ENCODE assay signal across 1 cellular context in genomic region chr5:171401167-171401947, GRCh38.
A peak's percentile ranks its signal among the peaks of the same experiment; 100 is the strongest.
TF ChIP-seq lines count a peak whose summit lies in the region.

No MANE protein-coding gene starts in this region.

TF ChIP-seq in WTC11, 78 proteins besides CTCF, POLR2A, EP300 and RAD21:
- 0 out of 2 replicates have a peak, but pooled peaks have one; percentile 5 for TF ChIP-seq ZNF671 (CRISPR knock-in tag; IDR thresholded peaks at IDR 0.05)
- TF ChIP-seq ELF4 (CRISPR knock-in tag; IDR thresholded peaks at IDR 0.05; ENCODE audit: low read depth): no peak
- TF ChIP-seq, protein P1, sequence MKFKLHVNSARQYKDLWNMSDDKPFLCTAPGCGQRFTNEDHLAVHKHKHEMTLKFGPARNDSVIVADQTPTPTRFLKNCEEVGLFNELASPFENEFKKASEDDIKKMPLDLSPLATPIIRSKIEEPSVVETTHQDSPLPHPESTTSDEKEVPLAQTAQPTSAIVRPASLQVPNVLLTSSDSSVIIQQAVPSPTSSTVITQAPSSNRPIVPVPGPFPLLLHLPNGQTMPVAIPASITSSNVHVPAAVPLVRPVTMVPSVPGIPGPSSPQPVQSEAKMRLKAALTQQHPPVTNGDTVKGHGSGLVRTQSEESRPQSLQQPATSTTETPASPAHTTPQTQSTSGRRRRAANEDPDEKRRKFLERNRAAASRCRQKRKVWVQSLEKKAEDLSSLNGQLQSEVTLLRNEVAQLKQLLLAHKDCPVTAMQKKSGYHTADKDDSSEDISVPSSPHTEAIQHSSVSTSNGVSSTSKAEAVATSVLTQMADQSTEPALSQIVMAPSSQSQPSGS (CRISPR knock-in tag; IDR thresholded peaks at IDR 0.05; ENCODE audit: borderline replicate concordance, low read depth): no peak
- TF ChIP-seq, protein P2, sequence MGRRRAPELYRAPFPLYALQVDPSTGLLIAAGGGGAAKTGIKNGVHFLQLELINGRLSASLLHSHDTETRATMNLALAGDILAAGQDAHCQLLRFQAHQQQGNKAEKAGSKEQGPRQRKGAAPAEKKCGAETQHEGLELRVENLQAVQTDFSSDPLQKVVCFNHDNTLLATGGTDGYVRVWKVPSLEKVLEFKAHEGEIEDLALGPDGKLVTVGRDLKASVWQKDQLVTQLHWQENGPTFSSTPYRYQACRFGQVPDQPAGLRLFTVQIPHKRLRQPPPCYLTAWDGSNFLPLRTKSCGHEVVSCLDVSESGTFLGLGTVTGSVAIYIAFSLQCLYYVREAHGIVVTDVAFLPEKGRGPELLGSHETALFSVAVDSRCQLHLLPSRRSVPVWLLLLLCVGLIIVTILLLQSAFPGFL (CRISPR knock-in tag; IDR thresholded peaks at IDR 0.05; ENCODE audit: borderline replicate concordance): no peak
- no peak for TF ChIP-seq ETV6 (CRISPR knock-in tag; IDR thresholded peaks at IDR 0.05)
- TF ChIP-seq ATF1 (CRISPR knock-in tag; IDR thresholded peaks at IDR 0.05): no peak
- TF ChIP-seq, protein P3, sequence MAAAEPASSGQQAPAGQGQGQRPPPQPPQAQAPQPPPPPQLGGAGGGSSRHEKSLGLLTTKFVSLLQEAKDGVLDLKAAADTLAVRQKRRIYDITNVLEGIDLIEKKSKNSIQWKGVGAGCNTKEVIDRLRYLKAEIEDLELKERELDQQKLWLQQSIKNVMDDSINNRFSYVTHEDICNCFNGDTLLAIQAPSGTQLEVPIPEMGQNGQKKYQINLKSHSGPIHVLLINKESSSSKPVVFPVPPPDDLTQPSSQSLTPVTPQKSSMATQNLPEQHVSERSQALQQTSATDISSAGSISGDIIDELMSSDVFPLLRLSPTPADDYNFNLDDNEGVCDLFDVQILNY (CRISPR knock-in tag; IDR thresholded peaks at IDR 0.05): no peak
- TF ChIP-seq ESRRA (CRISPR knock-in tag; IDR thresholded peaks at IDR 0.05; ENCODE audit: borderline replicate concordance): no peak
- no peak for TF ChIP-seq MLX (CRISPR knock-in tag; IDR thresholded peaks at IDR 0.05)
- TF ChIP-seq, protein P4, sequence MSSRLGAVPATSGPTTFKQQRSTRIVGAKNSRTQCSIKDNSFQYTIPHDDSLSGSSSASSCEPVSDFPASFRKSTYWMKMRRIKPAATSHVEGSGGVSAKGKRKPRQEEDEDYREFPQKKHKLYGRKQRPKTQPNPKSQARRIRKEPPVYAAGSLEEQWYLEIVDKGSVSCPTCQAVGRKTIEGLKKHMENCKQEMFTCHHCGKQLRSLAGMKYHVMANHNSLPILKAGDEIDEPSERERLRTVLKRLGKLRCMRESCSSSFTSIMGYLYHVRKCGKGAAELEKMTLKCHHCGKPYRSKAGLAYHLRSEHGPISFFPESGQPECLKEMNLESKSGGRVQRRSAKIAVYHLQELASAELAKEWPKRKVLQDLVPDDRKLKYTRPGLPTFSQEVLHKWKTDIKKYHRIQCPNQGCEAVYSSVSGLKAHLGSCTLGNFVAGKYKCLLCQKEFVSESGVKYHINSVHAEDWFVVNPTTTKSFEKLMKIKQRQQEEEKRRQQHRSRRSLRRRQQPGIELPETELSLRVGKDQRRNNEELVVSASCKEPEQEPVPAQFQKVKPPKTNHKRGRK (CRISPR knock-in tag; IDR thresholded peaks at IDR 0.05; ENCODE audit: borderline replicate concordance): 0 out of 2 replicates have a peak, but pooled peaks have one; percentile 38
- TF ChIP-seq ZBTB21 (CRISPR knock-in tag; IDR thresholded peaks at IDR 0.05; ENCODE audit: borderline replicate concordance): no peak
- no peak for TF ChIP-seq FOXK1 (CRISPR knock-in tag; IDR thresholded peaks at IDR 0.05)
- TF ChIP-seq, protein P5, sequence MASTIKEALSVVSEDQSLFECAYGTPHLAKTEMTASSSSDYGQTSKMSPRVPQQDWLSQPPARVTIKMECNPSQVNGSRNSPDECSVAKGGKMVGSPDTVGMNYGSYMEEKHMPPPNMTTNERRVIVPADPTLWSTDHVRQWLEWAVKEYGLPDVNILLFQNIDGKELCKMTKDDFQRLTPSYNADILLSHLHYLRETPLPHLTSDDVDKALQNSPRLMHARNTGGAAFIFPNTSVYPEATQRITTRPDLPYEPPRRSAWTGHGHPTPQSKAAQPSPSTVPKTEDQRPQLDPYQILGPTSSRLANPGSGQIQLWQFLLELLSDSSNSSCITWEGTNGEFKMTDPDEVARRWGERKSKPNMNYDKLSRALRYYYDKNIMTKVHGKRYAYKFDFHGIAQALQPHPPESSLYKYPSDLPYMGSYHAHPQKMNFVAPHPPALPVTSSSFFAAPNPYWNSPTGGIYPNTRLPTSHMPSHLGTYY (CRISPR knock-in tag; IDR thresholded peaks at IDR 0.05): peak; percentile 61
- peak; percentile 10; the same call in 1 of the 2 replicates for TF ChIP-seq ZNF425 (CRISPR knock-in tag; conservative IDR thresholded peaks at IDR 0.05)
- no peak for TF ChIP-seq JUN (CRISPR knock-in tag; IDR thresholded peaks at IDR 0.05)
- TF ChIP-seq TCF7 (CRISPR knock-in tag; IDR thresholded peaks at IDR 0.05; ENCODE audit: low read depth): no peak
